Comparison of ENCODE assay signal across 15 cellular contexts in the genomic region with DNA sequence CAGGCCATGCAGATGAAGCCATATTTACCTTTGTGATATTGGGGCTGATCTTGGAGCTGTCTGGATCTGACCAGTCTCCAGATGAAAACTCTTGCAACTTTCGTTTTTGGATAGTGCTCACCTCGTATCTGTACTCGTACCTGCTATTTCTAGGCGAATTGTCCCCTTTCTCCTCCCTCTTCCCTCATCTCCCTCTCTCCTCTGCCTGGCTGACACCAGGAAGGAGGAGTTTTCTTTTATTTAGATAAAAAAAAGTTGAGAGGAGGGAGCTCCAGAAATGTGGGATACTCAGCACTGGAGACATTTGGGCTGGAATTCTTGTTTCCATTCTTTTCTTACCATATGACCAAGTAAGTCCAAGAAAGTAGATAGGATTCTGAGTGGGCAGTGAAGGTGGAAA. TPM values are rescaled to one million over a fixed set of nuclear protein-coding genes. Genes with fewer than 3 reads are reported as not detected.
DNase-seq lines count a peak whose midpoint lies in the region; ATAC-seq and TF ChIP-seq lines count a peak whose summit lies in the region.
"Had no signal": no experiment of that assay in that cellular context is flagged by ENCODE, and none has a peak within 500 bp of the region (broad histone marks: within the 10 kb centered on the region; RNA-seq: fewer than 3 reads in every experiment).

No MANE protein-coding gene starts in this region.

- peak overlapping the region; percentile 82 to 95 (median 90) for H3K27ac ChIP-seq in transverse colon

- no peaks in the 10 kb centered on the region for H3K9me3 ChIP-seq in transverse colon

- no peak for TF ChIP-seq CTCF in fibroblast of pulmonary artery (IDR thresholded peaks at IDR 0.05; ENCODE audit: low read length, missing control alignments)
- TF ChIP-seq CTCF in nephron (IDR thresholded peaks at IDR 0.05; ENCODE audit: unreplicated experiment in 3 of 3), result no peak
- TF ChIP-seq CTCF in transverse colon (IDR thresholded peaks at IDR 0.05), result no peak

- TF ChIP-seq POLR2A in transverse colon (IDR thresholded peaks at IDR 0.05), result no peak

- WGBS in transverse colon (ENCODE audit: low coverage in 1 of 2), 2 donors, result 67 to 75% methylated on average over 4 of the region's 4 CpGs

- peak; percentile 45; the same call in 2 of the 3 replicates for ATAC-seq in SK-N-SH treated with all-trans-retinoic acid at 6 μM for 48 hours
- ATAC-seq: natural killer cell treated with Interleukin-12 subunit alpha and Interleukin-12 subunit beta and Interleukin-15 and Interleukin-18, amount 100 ng/mL, for 72 hours; T-cell had no signal

- TF ChIP-seq EP300 in transverse colon (IDR thresholded peaks at IDR 0.05; ENCODE audit: low read depth), result no peak

- peak overlapping the region; percentile 53 for H3K4me3 ChIP-seq in fibroblast of pulmonary artery (replicated peaks; ENCODE audit: low read depth, low read length)
- H3K4me3 ChIP-seq in transverse colon, result peak overlapping the region in 2 of 4 donors; percentile 8 to 24
- H3K4me3 ChIP-seq: HAP-1, K562 had no signal

- H3K9me3 Mint-ChIP-seq in nephron, result peaks cover 15% of the 10 kb centered on the region
- H3K9me3 Mint-ChIP-seq: natural killer cell treated with Interleukin-12 subunit alpha and Interleukin-12 subunit beta and Interleukin-15 and Interleukin-18, amount 100 ng/mL, for 72 hours had no signal

- no peaks in the 10 kb centered on the region for H3K27me3 ChIP-seq in transverse colon

- in situ Hi-C loops in transverse colon (cut with MboI; ENCODE audit: low pct_ligation_motif_present in 1 of 4, low pct_unique_long_range_greater_than_20kb in 1 of 4, low sequenced_read_pairs in 3 of 4), result no loop called here

- H3K27me3 Mint-ChIP-seq in nephron (ENCODE audit: low read depth), result peaks cover 7% of the 10 kb centered on the region
- H3K27me3 Mint-ChIP-seq: activated CD4-positive, alpha-beta memory T cell treated with anti-CD3 and anti-CD28 coated beads, Interleukin-2, amount 10 ng/mL, durations not matched to agents 7 days and 5 days; activated naive CD8-positive, alpha-beta T cell; natural killer cell treated with Interleukin-12 subunit alpha and Interleukin-12 subunit beta and Interleukin-15 and Interleukin-18, amount 100 ng/mL, for 72 hours; T-cell had no signal

- peaks cover 12% of the 10 kb centered on the region for H3K36me3 Mint-ChIP-seq in nephron (ENCODE audit: low read depth)
- H3K36me3 Mint-ChIP-seq: T-cell had no signal

- H3K36me3 ChIP-seq in transverse colon, result no peaks in the 10 kb centered on the region
- H3K36me3 ChIP-seq: HAP-1 had no signal

- H3K27ac Mint-ChIP-seq in nephron, result peak overlapping the region; percentile 63 to 83 (median 74)
- H3K27ac Mint-ChIP-seq: activated CD4-positive, alpha-beta memory T cell treated with anti-CD3 and anti-CD28 coated beads, Interleukin-2, amount 10 ng/mL, durations not matched to agents 7 days and 5 days; activated naive CD8-positive, alpha-beta T cell; natural killer cell treated with Interleukin-12 subunit alpha and Interleukin-12 subunit beta and Interleukin-15 and Interleukin-18, amount 100 ng/mL, for 72 hours; T-cell had no signal

- H3K4me1 ChIP-seq in transverse colon, result peaks cover 19 to 40% (median 34%) of the 10 kb centered on the region in 4 donors

- intact Hi-C loops in transverse colon (cut with DNase I; ENCODE audit: low total_unique reads), result loop anchor here (5.0 kb wide), 1 partner anchor 67 kb away; no protein-coding TSS in a partner anchor

- DNase-seq in fibroblast of pulmonary artery (ENCODE audit: low read depth) (no peak), transverse colon (no peak), NCI-H1417 treated with DMSO at 0.1 percent for 48 hours (lab: John Stamatoyannopoulos, UW) (no peak), NCI-H1930 (lab: John Stamatoyannopoulos, UW) (no peak), amniotic stem cell (lab: John Stamatoyannopoulos, UW) (no peak)
- no peak for DNase-seq in activated CD8-positive, alpha-beta memory T cell treated with anti-CD3 and anti-CD28 coated beads, Interleukin-2, amount 50 U/mL, for 48 hours
- DNase-seq: activated CD4-positive, alpha-beta memory T cell treated with anti-CD3 and anti-CD28 coated beads, Interleukin-2, amount 10 ng/mL, durations not matched to agents 7 days and 5 days; NCI-H1694 treated with DMSO at 0.1 percent for 48 hours; T-cell had no signal

- peaks cover 44% of the 10 kb centered on the region for H3K4me1 Mint-ChIP-seq in nephron
- H3K4me1 Mint-ChIP-seq: activated CD4-positive, alpha-beta memory T cell treated with anti-CD3 and anti-CD28 coated beads, Interleukin-2, amount 10 ng/mL, durations not matched to agents 7 days and 5 days had no signal

- peak overlapping the region in 2 of 3 experiments; percentile 5 to 39 for H3K4me3 Mint-ChIP-seq in nephron
- H3K4me3 Mint-ChIP-seq: activated CD4-positive, alpha-beta memory T cell treated with anti-CD3 and anti-CD28 coated beads, Interleukin-2, amount 10 ng/mL, durations not matched to agents 7 days and 5 days; activated naive CD8-positive, alpha-beta T cell; natural killer cell treated with Interleukin-12 subunit alpha and Interleukin-12 subunit beta and Interleukin-15 and Interleukin-18, amount 100 ng/mL, for 72 hours; T-cell had no signal

TF ChIP-seq in SK-N-SH treated with all-trans-retinoic acid at 6 μM for 48 hours, 23 proteins besides CTCF, POLR2A, EP300 and RAD21:
- TF ChIP-seq ZFP30 (CRISPR knock-in tag; IDR thresholded peaks at IDR 0.05) (no peak), SNAI2 (CRISPR knock-in tag; IDR thresholded peaks at IDR 0.05) (no peak), ZNF8 (CRISPR knock-in tag; IDR thresholded peaks at IDR 0.05) (no peak), ZC3H10 (CRISPR knock-in tag; IDR thresholded peaks at IDR 0.05) (no peak), BACH2 (CRISPR knock-in tag; IDR thresholded peaks at IDR 0.05; ENCODE audit: borderline replicate concordance) (no peak), PATZ1 (CRISPR knock-in tag; IDR thresholded peaks at IDR 0.05; ENCODE audit: borderline replicate concordance) (no peak), ZNF565 (CRISPR knock-in tag; conservative IDR thresholded peaks at IDR 0.05; ENCODE audit: low read depth) (no peak), ESRRG (CRISPR knock-in tag; IDR thresholded peaks at IDR 0.05) (no peak), GLIS3 (CRISPR knock-in tag; IDR thresholded peaks at IDR 0.05) (no peak), ZFP3 (CRISPR knock-in tag; IDR thresholded peaks at IDR 0.05) (no peak), ZNF70 (CRISPR knock-in tag; IDR thresholded peaks at IDR 0.05) (no peak), CSDC2 (CRISPR knock-in tag; IDR thresholded peaks at IDR 0.05) (no peak), TOX (CRISPR knock-in tag; IDR thresholded peaks at IDR 0.05; ENCODE audit: borderline replicate concordance) (no peak), CSRNP3 (CRISPR knock-in tag; IDR thresholded peaks at IDR 0.05) (no peak), TCF4 (CRISPR knock-in tag; IDR thresholded peaks at IDR 0.05; ENCODE audit: borderline replicate concordance) (no peak)
- TF ChIP-seq, protein P1, sequence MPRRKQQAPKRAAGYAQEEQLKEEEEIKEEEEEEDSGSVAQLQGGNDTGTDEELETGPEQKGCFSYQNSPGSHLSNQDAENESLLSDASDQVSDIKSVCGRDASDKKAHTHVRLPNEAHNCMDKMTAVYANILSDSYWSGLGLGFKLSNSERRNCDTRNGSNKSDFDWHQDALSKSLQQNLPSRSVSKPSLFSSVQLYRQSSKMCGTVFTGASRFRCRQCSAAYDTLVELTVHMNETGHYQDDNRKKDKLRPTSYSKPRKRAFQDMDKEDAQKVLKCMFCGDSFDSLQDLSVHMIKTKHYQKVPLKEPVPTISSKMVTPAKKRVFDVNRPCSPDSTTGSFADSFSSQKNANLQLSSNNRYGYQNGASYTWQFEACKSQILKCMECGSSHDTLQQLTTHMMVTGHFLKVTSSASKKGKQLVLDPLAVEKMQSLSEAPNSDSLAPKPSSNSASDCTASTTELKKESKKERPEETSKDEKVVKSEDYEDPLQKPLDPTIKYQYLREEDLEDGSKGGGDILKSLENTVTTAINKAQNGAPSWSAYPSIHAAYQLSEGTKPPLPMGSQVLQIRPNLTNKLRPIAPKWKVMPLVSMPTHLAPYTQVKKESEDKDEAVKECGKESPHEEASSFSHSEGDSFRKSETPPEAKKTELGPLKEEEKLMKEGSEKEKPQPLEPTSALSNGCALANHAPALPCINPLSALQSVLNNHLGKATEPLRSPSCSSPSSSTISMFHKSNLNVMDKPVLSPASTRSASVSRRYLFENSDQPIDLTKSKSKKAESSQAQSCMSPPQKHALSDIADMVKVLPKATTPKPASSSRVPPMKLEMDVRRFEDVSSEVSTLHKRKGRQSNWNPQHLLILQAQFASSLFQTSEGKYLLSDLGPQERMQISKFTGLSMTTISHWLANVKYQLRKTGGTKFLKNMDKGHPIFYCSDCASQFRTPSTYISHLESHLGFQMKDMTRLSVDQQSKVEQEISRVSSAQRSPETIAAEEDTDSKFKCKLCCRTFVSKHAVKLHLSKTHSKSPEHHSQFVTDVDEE (CRISPR knock-in tag; IDR thresholded peaks at IDR 0.05), result no peak

RNA-seq across cellular contexts. Expression of gene ABL1, which starts 54.6 kb away (rescaled TPM):
- total RNA-seq in transverse colon, result 10 to 100 TPM; 66.9 to 97.1 (median 81.8) TPM
